19 cellular contexts compared by ENCODE assay signal in genomic region chr22:32219030-32219429, GRCh38. TPM values are rescaled to one million over a fixed set of nuclear protein-coding genes. Genes with fewer than 3 reads are reported as not detected.
DNase-seq lines count a peak whose midpoint lies in the region; ATAC-seq, FAIRE-seq and TF ChIP-seq lines count a peak whose summit lies in the region.
"Had no signal": no experiment of that assay in that cellular context is flagged by ENCODE, and none has a peak within 500 bp of the region (broad histone marks: within the 10 kb centered on the region; RNA-seq: fewer than 3 reads in every experiment).

No MANE protein-coding gene starts in this region.

- TF ChIP-seq POLR2A in GM12892 (IDR thresholded peaks at IDR 0.05; ENCODE audit: low read depth, low read length) = no peak

- H3K4me1 ChIP-seq in right atrium auricular region = no peaks in the 10 kb centered on the region
- H3K4me1 ChIP-seq: HAP-1 had no signal

- in situ Hi-C loops in SK-MEL-5 (cut with HindIII; ENCODE audit: low pct_unique_long_range_greater_than_20kb, low sequenced_read_pairs) = no loop called here

- no peak for TF ChIP-seq CTCF in right atrium auricular region (IDR thresholded peaks at IDR 0.05)

- FAIRE-seq in GM12892 (lab: Jason Lieb, UNC) = no peak
- FAIRE-seq: HTR-8/SVneo had no signal

- H3K9me3 ChIP-seq in right atrium auricular region = no peaks in the 10 kb centered on the region
- H3K9me3 ChIP-seq: BLaER1 treated with 17β-estradiol and CSF1 and Interleukin-3, amounts not matched to agents 10 nM and 100 nM; HAP-1 had no signal

- DNase-seq in Right ventricle myocardium inferior (ENCODE audit: missing footprints) (no peak), right atrium auricular region (ENCODE audit: low spot score) (no peak), MV-4-11 (lab: John Stamatoyannopoulos, UW) (peak; percentile 98), SK-MEL-5 (ENCODE audit: low read depth, low spot score) (peak; percentile 74), medulla oblongata (ENCODE audit: extremely low spot score) (peak; percentile 11), Ammon's horn (ENCODE audit: low spot score) (no peak), GM12892 (ENCODE audit: insufficient read length) (no peak), activated gamma-delta T cell treated with Interleukin-2 at 50 U/mL for 16 hours (no peak)
- DNase-seq: NCI-H1092, NCI-H146, NCI-H524 treated with DMSO at 0.1 percent for 48 hours, RPMI8226 had no signal

- H3K27me3 ChIP-seq in right atrium auricular region = no peaks in the 10 kb centered on the region
- H3K27me3 ChIP-seq: BLaER1 treated with 17β-estradiol and CSF1 and Interleukin-3, amounts not matched to agents 10 nM and 100 nM had no signal

- no peaks in the 10 kb centered on the region for H3K36me3 ChIP-seq in right atrium auricular region
- H3K36me3 ChIP-seq: BLaER1 treated with 17β-estradiol and CSF1 and Interleukin-3, amounts not matched to agents 10 nM and 100 nM; HAP-1 had no signal

- intact Hi-C loops in Right ventricle myocardium inferior (cut with DNase I) = no loop called here

- no peak overlapping the region for H3K27ac ChIP-seq in right atrium auricular region
- H3K27ac ChIP-seq: 22Rv1, SK-N-MC had no signal

- ATAC-seq in Right ventricle myocardium inferior = peak; percentile 31

- no peak overlapping the region for H3K4me3 ChIP-seq in right atrium auricular region
- H3K4me3 ChIP-seq: BLaER1 treated with 17β-estradiol and CSF1 and Interleukin-3, amounts not matched to agents 10 nM and 100 nM; HAP-1; SK-N-MC had no signal

RNA-seq across cellular contexts. Expression of gene RFPL2, which starts 14.2 kb away (rescaled TPM):
- total RNA-seq in Right ventricle myocardium inferior (not detected), right atrium auricular region (not detected)
- 4.1 and 5.3 TPM in 2 replicates for total RNA-seq in SK-MEL-5 (2014; rRNA removed; shearing (Covaris generic))
- polyA plus RNA-seq in SK-MEL-5 (2015; cell fraction: cytosol; rRNA removed) = 6.3 and 6.9 TPM in 2 replicates
- polyA plus RNA-seq in SK-MEL-5 (2015; cell fraction: nucleus; rRNA removed) = 38.2 and 38.6 TPM in 2 replicates
- polyA plus RNA-seq in GM12892 (2012; ENCODE audit: missing spikeins) = not detected
- total RNA-seq: Daoy had no signal

RNA-seq across cellular contexts. Expression of gene SLC5A4, which starts 36.1 kb away (rescaled TPM):
- total RNA-seq in Right ventricle myocardium inferior (not detected), right atrium auricular region (under 1 TPM in 1 of 2 donors, not detected in 1; 0.35 TPM)
- total RNA-seq in SK-MEL-5 (2014; rRNA removed; shearing (Covaris generic)) = 134 and 146 TPM in 2 replicates
- 40.4 and 57.4 TPM in 2 replicates for polyA plus RNA-seq in SK-MEL-5 (2015; cell fraction: cytosol; rRNA removed)
- 92.2 and 110 TPM in 2 replicates for polyA plus RNA-seq in SK-MEL-5 (2015; cell fraction: nucleus; rRNA removed)
- polyA plus RNA-seq in GM12892 (2012; ENCODE audit: missing spikeins) = not detected
- total RNA-seq: Daoy; T-helper 1 cell treated with Interleukin-12 subunit alpha and Interleukin-12 subunit beta and Interleukin-4 antibody, amounts not matched to agents 30 ng/mL and 1 ng/mL, for 36 hours had no signal

RNA-seq across cellular contexts. Expression of gene C22orf42, which starts 59.9 kb away (rescaled TPM):
- total RNA-seq in Right ventricle myocardium inferior = not detected
- not detected for total RNA-seq in right atrium auricular region
- total RNA-seq in SK-MEL-5 (2014; rRNA removed; shearing (Covaris generic)) = not detected in 2 replicates
- not detected in 2 replicates for polyA plus RNA-seq in SK-MEL-5 (2015; cell fraction: cytosol; rRNA removed)
- polyA plus RNA-seq in SK-MEL-5 (2015; cell fraction: nucleus; rRNA removed) = not detected in 2 replicates
- polyA plus RNA-seq in GM12892 (2012; ENCODE audit: missing spikeins) = not detected
- total RNA-seq: Daoy; T-helper 1 cell treated with Interleukin-12 subunit alpha and Interleukin-12 subunit beta and Interleukin-4 antibody, amounts not matched to agents 30 ng/mL and 1 ng/mL, for 36 hours had no signal

Comparison
In these comparisons a context has a peak if more than half of its experiments do, and no peak if none do; other contexts are left out.
1. DNase-seq: peak in MV-4-11 (single experiment), SK-MEL-5 (single experiment) and medulla oblongata (single experiment); none in Right ventricle myocardium inferior (single experiment), right atrium auricular region (single experiment), Ammon's horn (single experiment), GM12892 (single experiment) and activated gamma-delta T cell treated with Interleukin-2 at 50 U/mL for 16 hours (single experiment).
2. RNA of gene SLC5A4, which starts 36.1 kb away (total RNA-seq): 134 to 146 TPM in SK-MEL-5; 0.35 TPM in right atrium auricular region and not detected in Right ventricle myocardium inferior (single experiment); every median in the first group is over 100 times any median in the second.